2 cellular contexts compared by ENCODE assay signal in genomic region chr1:16067933-16068332, GRCh38.
TF ChIP-seq lines count a peak whose summit lies in the region.

No MANE protein-coding gene starts in this region.

TF ChIP-seq in K562, 482 proteins besides CTCF, POLR2A, EP300 and RAD21:
- TF ChIP-seq ZFX (CRISPR knock-in tag; IDR thresholded peaks at IDR 0.05): 0 out of 2 replicates have a peak, but pooled peaks have one; percentile 12
- no peak for TF ChIP-seq ZBED1 (IDR thresholded peaks at IDR 0.05)
- TF ChIP-seq USF1 (CRISPR knock-in tag; IDR thresholded peaks at IDR 0.05): no peak

TF ChIP-seq in liver, 16 proteins besides CTCF, POLR2A, EP300 and RAD21:
- TF ChIP-seq FOXA1 (IDR thresholded peaks at IDR 0.05) (no peak), ZBTB33 (IDR thresholded peaks at IDR 0.05) (no peak), REST (IDR thresholded peaks at IDR 0.05) (no peak), RXRA (IDR thresholded peaks at IDR 0.05) (no peak), MAX (IDR thresholded peaks at IDR 0.05) (no peak), HNF4G (IDR thresholded peaks at IDR 0.05) (no peak), EGR1 (IDR thresholded peaks at IDR 0.05; ENCODE audit: low read depth in 2 of 2) (no peak), TAF1 (conservative IDR thresholded peaks at IDR 0.05) (no peak), NR2F2 (IDR thresholded peaks at IDR 0.05) (no peak), JUND (IDR thresholded peaks at IDR 0.05) (no peak), ATF3 (IDR thresholded peaks at IDR 0.05) (no peak), SP1 (IDR thresholded peaks at IDR 0.05) (no peak), GABPA (IDR thresholded peaks at IDR 0.05 in 1 of 2, conservative IDR thresholded peaks at IDR 0.05 in 1 of 2) (no peak), FOXA2 (IDR thresholded peaks at IDR 0.05) (no peak)
